ENCODE assay signal across 8 cellular contexts in the genomic region with DNA sequence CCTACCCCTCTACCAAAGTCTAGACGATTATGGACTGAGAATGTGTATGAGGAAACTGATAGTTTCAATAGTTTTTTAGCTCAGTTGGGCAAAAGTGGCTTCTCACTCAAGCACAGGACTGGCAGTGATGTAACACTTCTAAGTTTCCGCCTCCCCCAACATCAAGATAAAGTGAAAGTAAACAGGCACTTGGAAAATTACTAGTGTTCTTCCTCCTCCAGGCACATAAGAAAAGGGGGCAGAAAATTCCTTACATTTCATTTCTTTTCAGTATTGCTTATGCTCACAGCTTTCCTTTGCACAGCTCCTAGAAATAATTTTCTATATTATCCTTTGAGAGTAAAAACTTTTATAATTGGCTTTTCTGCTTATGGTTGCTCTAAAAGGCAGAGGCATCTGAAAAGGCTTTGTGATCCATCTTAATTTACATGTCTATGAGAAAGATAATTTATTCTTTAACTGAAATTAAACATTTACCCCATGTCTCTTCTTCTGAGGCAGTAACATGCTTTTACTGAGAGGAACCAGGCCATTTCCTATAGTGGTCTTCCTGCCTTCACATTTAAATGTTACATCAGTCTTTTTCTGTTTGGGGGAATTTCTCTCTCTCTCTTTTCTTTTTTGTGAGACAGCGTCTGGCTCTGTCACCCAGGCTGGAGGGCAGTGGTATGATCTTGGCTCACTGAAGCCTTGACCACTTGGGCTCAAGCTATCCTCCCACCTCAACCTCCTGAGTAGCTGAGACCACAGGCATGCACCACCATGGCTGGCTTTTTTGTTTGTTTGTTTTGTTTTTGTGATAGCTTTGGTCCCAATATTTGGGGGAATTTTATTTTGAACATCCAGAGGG.
DNase-seq lines count a peak whose midpoint lies in the region; ATAC-seq and TF ChIP-seq lines count a peak whose summit lies in the region.

No MANE protein-coding gene starts in this region.

- H3K36me3 ChIP-seq in body of pancreas (replicated peaks in 1 of 2; ENCODE audit: insufficient read depth in 1 of 2, low read depth in 2 of 2) = no peaks in the 10 kb centered on the region

- no peaks in the 10 kb centered on the region for H3K27me3 ChIP-seq in body of pancreas

- peak overlapping the region; percentile 22 to 94 (median 80) for H3K27ac ChIP-seq in body of pancreas

- H3K4me3 ChIP-seq in body of pancreas = no peak overlapping the region

- peaks cover 25% of the 10 kb centered on the region for H3K4me1 ChIP-seq in body of pancreas

- peak in 1 of 7 experiments; percentile 15 for TF ChIP-seq CTCF in body of pancreas (IDR thresholded peaks at IDR 0.05)

- 6 to 8% methylated on average over 3 of the region's 3 CpGs for WGBS in body of pancreas, 2 donors

- TF ChIP-seq POLR2A in body of pancreas (IDR thresholded peaks at IDR 0.05) = no peak

- intact Hi-C loops in body of pancreas (cut with DNase I) = no loop called here

- ATAC-seq in GM19463 (IDR thresholded peaks at IDR 0.05; ENCODE audit: unreplicated experiment) (peak; percentile 67), HG03521 (IDR thresholded peaks at IDR 0.05; ENCODE audit: unreplicated experiment) (peak; percentile 77), body of pancreas (peak; percentile 93)

- H3K9me3 ChIP-seq in body of pancreas = no peaks in the 10 kb centered on the region

- DNase-seq in DMS79 treated with DMSO at 0.1 percent for 48 hours (lab: John Stamatoyannopoulos, UW) (peak; percentile 59), SIG-M5 treated with dmso at 0.1 percent for 504 hours (lab: John Stamatoyannopoulos, UW; ENCODE audit: unreplicated experiment) (peak; percentile 90), body of pancreas (peak; percentile 31 to 80 (median 54)), inferior parietal cortex (ENCODE audit: extremely low spot score) (peak; percentile 83), NCI-H2029 treated with DMSO at 0.1 percent for 48 hours (lab: John Stamatoyannopoulos, UW) (no peak)
- DNase-seq in stimulated activated CD4-positive, alpha-beta T cell treated with anti-CD3 and anti-CD28 coated beads, Interleukin-4, amount 100 ng/mL, for 24 hours = peak; percentile 50
